Comparison of ENCODE assay signal across 1 cellular context in the genomic region with DNA sequence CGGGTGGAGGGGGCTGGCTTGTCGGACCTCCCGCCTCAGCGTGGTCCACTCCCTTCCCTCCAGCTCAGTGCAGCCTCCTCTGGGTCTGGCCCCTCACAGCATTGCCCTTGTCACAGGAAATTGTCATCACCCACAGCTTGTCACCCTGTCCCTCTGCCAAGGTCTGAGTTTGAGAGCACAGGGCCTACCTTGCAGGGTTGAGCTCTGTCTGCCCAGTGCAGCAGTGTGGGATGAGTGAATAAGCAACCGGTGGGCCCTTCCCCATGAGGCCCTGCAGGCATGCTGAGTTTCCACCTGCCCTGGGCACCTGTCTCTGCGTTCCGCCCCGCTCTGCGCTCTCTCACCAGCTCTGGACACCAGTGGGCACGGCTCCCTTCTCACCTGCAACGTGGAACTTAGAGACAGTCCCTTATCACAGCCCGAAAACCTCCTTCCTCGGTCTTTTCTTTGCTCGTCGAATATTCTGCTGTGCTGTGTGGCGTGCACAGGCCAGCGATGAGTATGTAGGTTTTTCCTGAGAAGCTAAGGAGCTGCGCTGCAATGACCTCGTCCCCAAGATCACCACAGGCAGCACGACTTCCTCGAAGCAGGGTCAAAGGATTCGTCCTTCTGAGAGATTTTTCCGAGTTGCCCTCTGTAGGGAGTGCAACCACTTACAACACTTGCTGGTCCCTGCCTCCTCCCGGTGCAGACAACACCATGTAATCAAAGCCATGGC.
A peak's percentile ranks its signal among the peaks of the same experiment; 100 is the strongest.
TF ChIP-seq lines count a peak whose summit lies in the region.

No MANE protein-coding gene starts in this region.

TF ChIP-seq in H1, 55 proteins besides CTCF, POLR2A, EP300 and RAD21:
- 0 out of 2 replicates have a peak, but pooled peaks have one; percentile 6 for TF ChIP-seq RBBP5 (IDR thresholded peaks at IDR 0.05; ENCODE audit: borderline replicate concordance, low read depth, low read length)
- TF ChIP-seq, protein P1, sequence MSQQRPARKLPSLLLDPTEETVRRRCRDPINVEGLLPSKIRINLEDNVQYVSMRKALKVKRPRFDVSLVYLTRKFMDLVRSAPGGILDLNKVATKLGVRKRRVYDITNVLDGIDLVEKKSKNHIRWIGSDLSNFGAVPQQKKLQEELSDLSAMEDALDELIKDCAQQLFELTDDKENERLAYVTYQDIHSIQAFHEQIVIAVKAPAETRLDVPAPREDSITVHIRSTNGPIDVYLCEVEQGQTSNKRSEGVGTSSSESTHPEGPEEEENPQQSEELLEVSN (IDR thresholded peaks at IDR 0.05), result peak; percentile 29; the same call in 1 of the 2 replicates
- TF ChIP-seq BACH1 (IDR thresholded peaks at IDR 0.05; ENCODE audit: low read length), result no peak
TF ChIP-seq in H1: peak in this region for 2.
